ENCODE assay signal across 16 cellular contexts in the genomic region with DNA sequence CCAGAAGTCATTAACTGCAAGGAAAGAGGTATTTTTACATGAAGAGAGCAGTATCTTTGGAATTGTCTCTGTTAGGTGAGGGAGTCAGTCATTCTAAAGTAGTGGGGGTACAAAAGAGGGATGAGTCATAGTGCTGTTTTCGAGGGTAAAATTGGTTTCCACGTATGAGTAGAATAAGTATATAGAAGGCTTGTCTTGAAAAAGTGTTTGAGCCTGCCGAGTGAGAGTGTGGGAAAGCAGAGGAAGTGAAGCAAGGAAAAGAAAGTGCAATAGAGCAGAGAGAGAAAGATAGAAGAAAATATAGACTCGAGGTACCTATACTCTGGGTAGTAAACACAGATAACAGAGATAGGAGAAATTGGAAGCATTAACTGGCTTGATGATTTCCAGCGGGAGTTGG.
DNase-seq lines count a peak whose midpoint lies in the region; ATAC-seq and TF ChIP-seq lines count a peak whose summit lies in the region.
"Had no signal": no experiment of that assay in that cellular context is flagged by ENCODE, and none has a peak within 500 bp of the region (broad histone marks: within the 10 kb centered on the region; RNA-seq: fewer than 3 reads in every experiment).

No MANE protein-coding gene starts in this region.

- H3K4me1 ChIP-seq in GM23338 (ENCODE audit: insufficient read depth) (no peaks in the 10 kb centered on the region), neural progenitor cell (no peaks in the 10 kb centered on the region), thyroid gland (no peaks in the 10 kb centered on the region)

- H3K27me3 Mint-ChIP-seq in GM23338 (ENCODE audit: insufficient read depth, low read depth, poor library complexity) = peaks cover 1% of the 10 kb centered on the region
- peaks cover 2% of the 10 kb centered on the region for H3K27me3 Mint-ChIP-seq in neural progenitor cell (ENCODE audit: insufficient read depth, low read depth)
- H3K27me3 Mint-ChIP-seq: memory B cell had no signal

- H3K4me1 Mint-ChIP-seq in GM23338 = no peaks in the 10 kb centered on the region
- no peaks in the 10 kb centered on the region for H3K4me1 Mint-ChIP-seq in neural progenitor cell

- H3K4me3 Mint-ChIP-seq in GM23338 (no peak overlapping the region), neural progenitor cell (no peak overlapping the region)
- H3K4me3 Mint-ChIP-seq: memory B cell had no signal

- no peak overlapping the region for H3K9ac ChIP-seq in neural progenitor cell

- 59 to 68% methylated on average over 5 of the region's 5 CpGs for WGBS in thyroid gland, 2 donors

- H4K20me1 ChIP-seq in GM23338 (replicated peaks; ENCODE audit: insufficient read depth) (no peaks in the 10 kb centered on the region), neural progenitor cell (ENCODE audit: low read depth) (no peaks in the 10 kb centered on the region)

- TF ChIP-seq POLR2A in thyroid gland (IDR thresholded peaks at IDR 0.05) = no peak

- no peaks in the 10 kb centered on the region for H3K9me2 ChIP-seq in GM23338 (ENCODE audit: insufficient read depth)

- H3K27ac Mint-ChIP-seq in GM23338 (no peak overlapping the region; the same call in 1 of the 2 replicates), neural progenitor cell (no peak overlapping the region)
- H3K27ac Mint-ChIP-seq: memory B cell had no signal

- no peak overlapping the region for H3K4me3 ChIP-seq in GM23338
- no peak overlapping the region for H3K4me3 ChIP-seq in neural progenitor cell
- no peak overlapping the region for H3K4me3 ChIP-seq in thyroid gland (replicated peaks in 1 of 3)
- H3K4me3 ChIP-seq: thoracic aorta had no signal

- H3K36me3 Mint-ChIP-seq in GM23338 (ENCODE audit: low read depth) (no peaks in the 10 kb centered on the region), neural progenitor cell (no peaks in the 10 kb centered on the region)
- H3K36me3 Mint-ChIP-seq: memory B cell had no signal

- no peak for DNase-seq in GM23338 (ENCODE audit: low spot score)
- DNase-seq in neural progenitor cell (ENCODE audit: low spot score) = no peak
- DNase-seq in HuH-7.5 (ENCODE audit: low spot score) = no peak
- DNase-seq in NCI-H187 (lab: John Stamatoyannopoulos, UW) = no peak
- no peak for DNase-seq in activated naive CD4-positive, alpha-beta T cell treated with Interleukin-2 at 50 U/mL for 16 hours
- DNase-seq in thyroid gland = no peak
- DNase-seq: activated CD4-positive, alpha-beta T cell treated with anti-CD3 and anti-CD28 coated beads, Interleukin-2, amount 50 U/mL, for 48 hours; NCI-H187 treated with DMSO at 0.1 percent for 48 hours; NCI-H526; nucleus accumbens; stimulated activated CD4-positive, alpha-beta T cell treated with anti-CD3 and anti-CD28 coated beads, Interleukin-12 subunit alpha, Interleukin-12 subunit beta, amount 100 ng/mL, for 4 hours had no signal

- no peaks in the 10 kb centered on the region for H3K9me3 ChIP-seq in neural progenitor cell (ENCODE audit: low read depth)
- H3K9me3 ChIP-seq in thyroid gland = no peaks in the 10 kb centered on the region
- H3K9me3 ChIP-seq: thoracic aorta had no signal

- intact Hi-C loops in thyroid gland (cut with DNase I) = no loop called here

- H3K27ac ChIP-seq in GM23338 (ENCODE audit: low read depth) = no peak overlapping the region
- no peak overlapping the region for H3K27ac ChIP-seq in neural progenitor cell
- no peak overlapping the region for H3K27ac ChIP-seq in thyroid gland
- H3K27ac ChIP-seq: C4-2B, thoracic aorta had no signal

- peak overlapping the region; percentile 69; the same call in 1 of the 2 replicates for H2AFZ ChIP-seq in GM23338
- H2AFZ ChIP-seq in neural progenitor cell (replicated peaks) = peak overlapping the region; percentile 26

- H3K36me3 ChIP-seq in GM23338 (ENCODE audit: insufficient read depth) = no peaks in the 10 kb centered on the region
- H3K36me3 ChIP-seq in neural progenitor cell = no peaks in the 10 kb centered on the region
- H3K36me3 ChIP-seq in thyroid gland = no peaks in the 10 kb centered on the region
- H3K36me3 ChIP-seq: thoracic aorta had no signal

- TF ChIP-seq CTCF in GM23338 (conservative IDR thresholded peaks at IDR 0.05; ENCODE audit: low read depth in 2 of 2) (no peak), neural progenitor cell (IDR thresholded peaks at IDR 0.05) (no peak), thyroid gland (IDR thresholded peaks at IDR 0.05) (no peak)

- no peaks in the 10 kb centered on the region; the same call in 2 of the 3 replicates for H3K9me3 Mint-ChIP-seq in GM23338
- no peaks in the 10 kb centered on the region for H3K9me3 Mint-ChIP-seq in neural progenitor cell
- H3K9me3 Mint-ChIP-seq: memory B cell had no signal

- H3F3A ChIP-seq in GM23338 (replicated peaks; ENCODE audit: low read depth) = no peaks in the 10 kb centered on the region
- H3F3A ChIP-seq in neural progenitor cell (ENCODE audit: low read depth) = no peaks in the 10 kb centered on the region

- H3K27me3 ChIP-seq in GM23338 (ENCODE audit: insufficient read depth) (no peaks in the 10 kb centered on the region), neural progenitor cell (no peaks in the 10 kb centered on the region), thyroid gland (no peaks in the 10 kb centered on the region)

- H3K79me2 ChIP-seq in GM23338 (replicated peaks; ENCODE audit: insufficient read depth) (no peaks in the 10 kb centered on the region), neural progenitor cell (ENCODE audit: low read depth) (no peaks in the 10 kb centered on the region)

- no peak overlapping the region for H3K4me2 ChIP-seq in GM23338
- H3K4me2 ChIP-seq in neural progenitor cell = no peak overlapping the region

- peak; percentile 93 for ATAC-seq in GM19023 (IDR thresholded peaks at IDR 0.05; ENCODE audit: unreplicated experiment)
- ATAC-seq in GM23338 = no peak
- ATAC-seq in HG03097 (IDR thresholded peaks at IDR 0.05; ENCODE audit: low FRiP score, unreplicated experiment) = peak; percentile 90

TF ChIP-seq in GM23338, 12 proteins besides CTCF, POLR2A, EP300 and RAD21:
- TF ChIP-seq, protein P1, sequence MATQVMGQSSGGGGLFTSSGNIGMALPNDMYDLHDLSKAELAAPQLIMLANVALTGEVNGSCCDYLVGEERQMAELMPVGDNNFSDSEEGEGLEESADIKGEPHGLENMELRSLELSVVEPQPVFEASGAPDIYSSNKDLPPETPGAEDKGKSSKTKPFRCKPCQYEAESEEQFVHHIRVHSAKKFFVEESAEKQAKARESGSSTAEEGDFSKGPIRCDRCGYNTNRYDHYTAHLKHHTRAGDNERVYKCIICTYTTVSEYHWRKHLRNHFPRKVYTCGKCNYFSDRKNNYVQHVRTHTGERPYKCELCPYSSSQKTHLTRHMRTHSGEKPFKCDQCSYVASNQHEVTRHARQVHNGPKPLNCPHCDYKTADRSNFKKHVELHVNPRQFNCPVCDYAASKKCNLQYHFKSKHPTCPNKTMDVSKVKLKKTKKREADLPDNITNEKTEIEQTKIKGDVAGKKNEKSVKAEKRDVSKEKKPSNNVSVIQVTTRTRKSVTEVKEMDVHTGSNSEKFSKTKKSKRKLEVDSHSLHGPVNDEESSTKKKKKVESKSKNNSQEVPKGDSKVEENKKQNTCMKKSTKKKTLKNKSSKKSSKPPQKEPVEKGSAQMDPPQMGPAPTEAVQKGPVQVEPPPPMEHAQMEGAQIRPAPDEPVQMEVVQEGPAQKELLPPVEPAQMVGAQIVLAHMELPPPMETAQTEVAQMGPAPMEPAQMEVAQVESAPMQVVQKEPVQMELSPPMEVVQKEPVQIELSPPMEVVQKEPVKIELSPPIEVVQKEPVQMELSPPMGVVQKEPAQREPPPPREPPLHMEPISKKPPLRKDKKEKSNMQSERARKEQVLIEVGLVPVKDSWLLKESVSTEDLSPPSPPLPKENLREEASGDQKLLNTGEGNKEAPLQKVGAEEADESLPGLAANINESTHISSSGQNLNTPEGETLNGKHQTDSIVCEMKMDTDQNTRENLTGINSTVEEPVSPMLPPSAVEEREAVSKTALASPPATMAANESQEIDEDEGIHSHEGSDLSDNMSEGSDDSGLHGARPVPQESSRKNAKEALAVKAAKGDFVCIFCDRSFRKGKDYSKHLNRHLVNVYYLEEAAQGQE (IDR thresholded peaks at IDR 0.05; ENCODE audit: unreplicated experiment) = no peak
- TF ChIP-seq EZH2phosphoT487 (IDR thresholded peaks at IDR 0.05; ENCODE audit: unreplicated experiment) (no peak), EZH2 (IDR thresholded peaks at IDR 0.05; ENCODE audit: low read depth, unreplicated experiment) (no peak), ZNF331 (CRISPR knock-in tag; IDR thresholded peaks at IDR 0.05; ENCODE audit: low read depth) (no peak)
TF ChIP-seq in GM23338: peak in this region for 0.
